In the genomic region with DNA sequence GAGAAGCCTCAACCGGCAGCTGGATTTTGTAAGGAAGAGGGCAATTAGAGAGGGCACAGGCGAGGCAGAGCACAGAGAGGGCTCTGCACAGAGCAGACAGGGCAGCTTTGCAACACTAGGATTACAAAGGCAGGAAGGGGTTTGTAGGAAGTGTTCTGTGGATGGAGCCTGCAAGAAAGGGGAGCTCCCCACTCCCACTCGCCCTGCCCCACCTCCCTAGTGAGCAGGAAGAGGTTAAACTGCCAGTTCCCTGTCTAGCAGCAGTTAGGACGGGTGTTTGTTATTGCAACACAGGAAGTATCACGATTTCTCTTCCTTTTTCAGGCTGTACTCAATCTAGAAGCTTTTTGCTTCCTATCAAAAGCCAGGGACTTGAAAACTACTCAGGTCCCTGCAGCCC, we compare ENCODE assay signal across 7 cellular contexts.
A peak's percentile ranks its signal among the peaks of the same experiment; 100 is the strongest.
DNase-seq lines count a peak whose midpoint lies in the region; ATAC-seq and TF ChIP-seq lines count a peak whose summit lies in the region.

No MANE protein-coding gene starts in this region.

- no peaks in the 10 kb centered on the region for H3K36me3 ChIP-seq in adipocyte (ENCODE audit: control insufficient read depth, insufficient read depth, low read length, severe bottlenecking)
- no peaks in the 10 kb centered on the region for H3K36me3 ChIP-seq in mucosa of descending colon (ENCODE audit: low read depth)

- H3K27me3 ChIP-seq in adipocyte (replicated peaks; ENCODE audit: control insufficient read depth, insufficient read depth, low read length) = no peaks in the 10 kb centered on the region

- no peak for TF ChIP-seq CTCF in NB4 (IDR thresholded peaks at IDR 0.05; ENCODE audit: low read depth, low read length)
- no peak for TF ChIP-seq CTCF in mucosa of descending colon (IDR thresholded peaks at IDR 0.05)

- peak; percentile 67 for ATAC-seq in GM19463 (IDR thresholded peaks at IDR 0.05; ENCODE audit: unreplicated experiment)
- peak; percentile 66 for ATAC-seq in mucosa of descending colon
- ATAC-seq in GM21825 (IDR thresholded peaks at IDR 0.05; ENCODE audit: unreplicated experiment) = no peak

- H3K9me3 ChIP-seq in adipocyte (ENCODE audit: control insufficient read depth, low read length) = no peaks in the 10 kb centered on the region
- no peaks in the 10 kb centered on the region for H3K9me3 ChIP-seq in mucosa of descending colon

- TF ChIP-seq POLR2A in NB4 (IDR thresholded peaks at IDR 0.05; ENCODE audit: extremely low read depth, insufficient read length) = no peak

- no peak overlapping the region for H3K4me3 ChIP-seq in NB4 (ENCODE audit: low read depth, low read length)
- H3K4me3 ChIP-seq in adipocyte (ENCODE audit: low read length) = peak overlapping the region; percentile 51
- H3K4me3 ChIP-seq in mucosa of descending colon = no peak overlapping the region

- H3K4me1 ChIP-seq in adipocyte (ENCODE audit: control insufficient read depth, insufficient read depth, low read length) (peaks cover 40% of the 10 kb centered on the region), mucosa of descending colon (ENCODE audit: low read depth) (no peaks in the 10 kb centered on the region)

- DNase-seq in NB4 (ENCODE audit: low read depth) (peak; percentile 99), adipocyte (ENCODE audit: low read depth) (no peak), mucosa of descending colon (peak in 1 of 3 donors; percentile 68), NCI-H2107 treated with DMSO at 0.1 percent for 48 hours (lab: John Stamatoyannopoulos, UW; ENCODE audit: unreplicated experiment) (no peak), A172 (ENCODE audit: low spot score) (no peak)

- intact Hi-C loops in mucosa of descending colon (cut with DNase I, micrococcal nuclease) = no loop called here

- H3K9ac ChIP-seq in adipocyte (ENCODE audit: low read length) = peak overlapping the region; percentile 36
